In the genomic region with DNA sequence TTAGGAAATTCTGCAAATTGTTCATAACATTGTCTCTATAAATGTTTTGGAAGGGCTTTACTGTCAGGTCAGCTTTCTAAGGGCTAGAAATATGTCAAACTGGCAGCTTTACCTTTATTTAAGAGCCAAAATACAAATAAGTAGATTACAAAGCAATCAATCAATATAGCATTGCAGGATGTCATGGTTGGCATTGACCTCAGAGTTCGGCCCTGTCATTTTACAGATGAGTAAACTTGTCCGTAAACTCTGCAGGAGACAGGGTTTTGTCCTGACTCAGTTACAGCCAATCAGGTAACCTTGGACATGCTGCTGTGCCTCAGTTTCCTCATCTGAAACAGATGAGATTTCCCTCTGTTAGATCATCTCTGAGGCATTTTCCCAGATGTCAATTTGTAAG, we compare ENCODE assay signal across 37 cellular contexts.
"Had no signal": no experiment of that assay in that cellular context is flagged by ENCODE, and none has a peak within 500 bp of the region (broad histone marks: within the 10 kb centered on the region; RNA-seq: fewer than 3 reads in every experiment).

No MANE protein-coding gene starts in this region.

- H3K36me3 Mint-ChIP-seq: activated CD4-positive, alpha-beta memory T cell treated with anti-CD3 and anti-CD28 coated beads for 36 hours; activated naive CD4-positive, alpha-beta T cell treated with anti-CD3 and anti-CD28 coated beads, Interleukin-2, amount 10 ng/mL, durations not matched to agents 7 days and 5 days; activated naive CD4-positive, alpha-beta T cell treated with anti-CD3 and anti-CD28 coated beads, Interleukin-2, amount 50 U/mL, for 24 hours; activated naive CD8-positive, alpha-beta T cell; activated naive CD8-positive, alpha-beta T cell treated with anti-CD3 and anti-CD28 coated beads, Interleukin-2, amount 10 ng/mL, durations not matched to agents 7 days and 5 days; brain had no signal

- H3K4me1 Mint-ChIP-seq: activated CD4-positive, alpha-beta T cell treated with anti-CD3 and anti-CD28 coated beads, Interleukin-2, amount 10 ng/mL, durations not matched to agents 24 days and 14 days; activated naive CD4-positive, alpha-beta T cell treated with anti-CD3 and anti-CD28 coated beads, Interleukin-2, amount 10 ng/mL, durations not matched to agents 7 days and 5 days; activated naive CD4-positive, alpha-beta T cell treated with anti-CD3 and anti-CD28 coated beads, Interleukin-2, amount 50 U/mL, for 24 hours; activated naive CD8-positive, alpha-beta T cell treated with anti-CD3 and anti-CD28 coated beads, Interleukin-2, amount 10 ng/mL, durations not matched to agents 7 days and 5 days; activated T-helper 17 cell treated with anti-CD3 and anti-CD28 coated beads, Interleukin-2, amount 50 U/mL, for 72 hours had no signal

- H3K4me3 Mint-ChIP-seq: activated B cell treated with CpG ODN at 0.5 μM for 24 hours; activated CD4-positive, alpha-beta memory T cell treated with anti-CD3 and anti-CD28 coated beads for 36 hours; activated CD4-positive, alpha-beta T cell treated with anti-CD3 and anti-CD28 coated beads, Interleukin-2, amount 10 ng/mL, durations not matched to agents 24 days and 14 days; activated CD8-positive, alpha-beta T cell treated with anti-CD3 and anti-CD28 coated beads for 36 hours; activated naive CD4-positive, alpha-beta T cell treated with anti-CD3 and anti-CD28 coated beads, Interleukin-2, amount 10 ng/mL, durations not matched to agents 7 days and 5 days; activated naive CD4-positive, alpha-beta T cell treated with anti-CD3 and anti-CD28 coated beads, Interleukin-2, amount 50 U/mL, for 24 hours; activated naive CD8-positive, alpha-beta T cell; activated naive CD8-positive, alpha-beta T cell treated with anti-CD3 and anti-CD28 coated beads, Interleukin-2, amount 10 ng/mL, durations not matched to agents 7 days and 5 days; activated naive CD8-positive, alpha-beta T cell treated with anti-CD3 and anti-CD28 coated beads, Interleukin-2, amount 50 U/mL, for 24 hours; activated T-helper 1 cell treated with anti-CD3 and anti-CD28 coated beads, Interleukin-12 subunit alpha, Interleukin-12 subunit beta, Interleukin-2, Interleukin-4 antibody, amounts not matched to agents 30 ng/mL and 10 ng/mL and 1 ng/mL, durations not matched to agents 14 hours and 24 hours and 36 hours; activated T-helper 17 cell treated with anti-CD3 and anti-CD28 coated beads, Interleukin-2, amount 50 U/mL, for 72 hours; brain; central memory CD8-positive, alpha-beta T cell; T-helper 1 cell treated with Interleukin-12 subunit alpha and Interleukin-12 subunit beta and Interleukin-4 antibody, amounts not matched to agents 30 μg/mL and 1 μg/mL, for 36 hours; T-helper 2 cell treated with Interferon-gamma antibody and Interleukin-4, amounts not matched to agents 5 μg/mL and 100 μg/mL, for 36 hours had no signal

- H3K4me1 ChIP-seq: ascending aorta had no signal

- H3K27ac Mint-ChIP-seq: activated B cell treated with CpG ODN at 0.5 μM for 24 hours; activated CD4-positive, alpha-beta memory T cell treated with anti-CD3 and anti-CD28 coated beads for 36 hours; activated CD4-positive, alpha-beta T cell treated with anti-CD3 and anti-CD28 coated beads, Interleukin-2, amount 10 ng/mL, durations not matched to agents 24 days and 14 days; activated CD8-positive, alpha-beta T cell treated with anti-CD3 and anti-CD28 coated beads for 36 hours; activated naive CD4-positive, alpha-beta T cell treated with anti-CD3 and anti-CD28 coated beads, Interleukin-2, amount 10 ng/mL, durations not matched to agents 7 days and 5 days; activated naive CD4-positive, alpha-beta T cell treated with anti-CD3 and anti-CD28 coated beads, Interleukin-2, amount 50 U/mL, for 24 hours; activated naive CD8-positive, alpha-beta T cell; activated naive CD8-positive, alpha-beta T cell treated with anti-CD3 and anti-CD28 coated beads, Interleukin-2, amount 10 ng/mL, durations not matched to agents 7 days and 5 days; activated naive CD8-positive, alpha-beta T cell treated with anti-CD3 and anti-CD28 coated beads, Interleukin-2, amount 50 U/mL, for 24 hours; activated T-helper 1 cell treated with anti-CD3 and anti-CD28 coated beads, Interleukin-12 subunit alpha, Interleukin-12 subunit beta, Interleukin-2, Interleukin-4 antibody, amounts not matched to agents 30 ng/mL and 10 ng/mL and 1 ng/mL, durations not matched to agents 14 hours and 24 hours and 36 hours; activated T-helper 17 cell treated with anti-CD3 and anti-CD28 coated beads, Interleukin-2, amount 50 U/mL, for 72 hours; brain; T-helper 1 cell treated with Interleukin-12 subunit alpha and Interleukin-12 subunit beta and Interleukin-4 antibody, amounts not matched to agents 30 μg/mL and 1 μg/mL, for 36 hours; T-helper 2 cell treated with Interferon-gamma antibody and Interleukin-4, amounts not matched to agents 5 μg/mL and 100 μg/mL, for 36 hours had no signal

- H3K36me3 ChIP-seq: ascending aorta, cardiac muscle cell had no signal

- ATAC-seq: activated CD8-positive, alpha-beta T cell treated with anti-CD3 and anti-CD28 coated beads for 36 hours; activated naive CD8-positive, alpha-beta T cell treated with anti-CD3 and anti-CD28 coated beads, Interleukin-2, amount 50 U/mL, for 24 hours; activated T-helper 17 cell treated with anti-CD3 and anti-CD28 coated beads, Interleukin-2, amount 50 U/mL, for 72 hours had no signal

- H3K9me3 Mint-ChIP-seq: activated CD4-positive, alpha-beta memory T cell treated with anti-CD3 and anti-CD28 coated beads for 36 hours; activated CD4-positive, alpha-beta T cell treated with anti-CD3 and anti-CD28 coated beads, Interleukin-2, amount 10 ng/mL, durations not matched to agents 24 days and 14 days; activated CD8-positive, alpha-beta T cell treated with anti-CD3 and anti-CD28 coated beads for 36 hours; activated naive CD4-positive, alpha-beta T cell treated with anti-CD3 and anti-CD28 coated beads, Interleukin-2, amount 10 ng/mL, durations not matched to agents 7 days and 5 days; activated naive CD4-positive, alpha-beta T cell treated with anti-CD3 and anti-CD28 coated beads, Interleukin-2, amount 50 U/mL, for 24 hours; activated naive CD8-positive, alpha-beta T cell treated with anti-CD3 and anti-CD28 coated beads, Interleukin-2, amount 10 ng/mL, durations not matched to agents 7 days and 5 days; activated naive CD8-positive, alpha-beta T cell treated with anti-CD3 and anti-CD28 coated beads, Interleukin-2, amount 50 U/mL, for 24 hours; activated T-helper 1 cell treated with anti-CD3 and anti-CD28 coated beads, Interleukin-12 subunit alpha, Interleukin-12 subunit beta, Interleukin-2, Interleukin-4 antibody, amounts not matched to agents 30 ng/mL and 10 ng/mL and 1 ng/mL, durations not matched to agents 14 hours and 24 hours and 36 hours; activated T-helper 17 cell treated with anti-CD3 and anti-CD28 coated beads, Interleukin-2, amount 50 U/mL, for 72 hours; central memory CD8-positive, alpha-beta T cell; T-helper 1 cell treated with Interleukin-12 subunit alpha and Interleukin-12 subunit beta and Interleukin-4 antibody, amounts not matched to agents 30 μg/mL and 1 μg/mL, for 36 hours; T-helper 2 cell treated with Interferon-gamma antibody and Interleukin-4, amounts not matched to agents 5 μg/mL and 100 μg/mL, for 36 hours had no signal

- FAIRE-seq: bronchial epithelial cell had no signal

- H3K27me3 Mint-ChIP-seq: central memory CD8-positive, alpha-beta T cell had no signal

- H3K4me3 ChIP-seq: ascending aorta, cardiac muscle cell had no signal

- H3K9me3 ChIP-seq: ascending aorta had no signal

- H3K27ac ChIP-seq: ascending aorta, cardiac muscle cell, VCaP had no signal

- DNase-seq: activated B cell treated with CpG ODN at 0.5 μM for 24 hours; activated CD4-positive, alpha-beta memory T cell treated with anti-CD3 and anti-CD28 coated beads for 36 hours; activated CD4-positive, alpha-beta T cell treated with anti-CD3 and anti-CD28 coated beads for 4 hours; activated CD4-positive, alpha-beta T cell treated with anti-CD3 and anti-CD28 coated beads, Interleukin-2, amount 10 ng/mL, durations not matched to agents 24 days and 14 days; activated CD4-positive, alpha-beta T cell treated with anti-CD3 and anti-CD28 coated beads, Interleukin-2, amount 50 U/mL, for 1 hour; activated CD4-positive, alpha-beta T cell treated with anti-CD3 and anti-CD28 coated beads, Interleukin-2, amount 50 U/mL, for 4 hours; activated CD4-positive, CD25-positive, alpha-beta regulatory T cell treated with anti-CD3 and anti-CD28 coated beads, Interleukin-2, amount 50 U/mL, for 72 hours; activated CD8-positive, alpha-beta memory T cell treated with anti-CD3 and anti-CD28 coated beads, Interleukin-2, amount 50 U/mL, for 4 hours; activated CD8-positive, alpha-beta T cell treated with anti-CD3 and anti-CD28 coated beads for 36 hours; activated effector memory CD4-positive, alpha-beta T cell treated with anti-CD3 and anti-CD28 coated beads, Interleukin-2, amount 50 U/mL, for 16 hours; activated gamma-delta T cell treated with Interleukin-2 at 50 U/mL for 16 hours; activated naive CD4-positive, alpha-beta T cell treated with anti-CD3 and anti-CD28 coated beads, Interleukin-2, amount 10 ng/mL, durations not matched to agents 7 days and 5 days; activated naive CD4-positive, alpha-beta T cell treated with Interleukin-2 at 50 U/mL for 16 hours; activated naive CD8-positive, alpha-beta T cell treated with anti-CD3 and anti-CD28 coated beads, Interleukin-2, amount 10 ng/mL, durations not matched to agents 7 days and 5 days; activated naive CD8-positive, alpha-beta T cell treated with anti-CD3 and anti-CD28 coated beads, Interleukin-2, amount 50 U/mL, for 24 hours; activated T-cell treated with anti-CD3 and anti-CD28 coated beads for 4 hours; activated T-cell treated with anti-CD3 and anti-CD28 coated beads, Interleukin-2, amount 50 U/mL, for 1 hour; activated T-cell treated with anti-CD3 and anti-CD28 coated beads, Interleukin-2, amount 50 U/mL, for 48 hours; amygdala; anterior cingulate cortex; caudate nucleus; cerebellar nuclear complex; T-helper 1 cell; T-helper 2 cell; T-helper 9 cell had no signal

- H3K27me3 ChIP-seq: ascending aorta, cardiac muscle cell had no signal
